ENCODE assay signal across 8 cellular contexts in genomic region chr10:7409045-7409731, GRCh38. TPM values are rescaled to one million over a fixed set of nuclear protein-coding genes. Genes with fewer than 3 reads are reported as not detected.
DNase-seq lines count a peak whose midpoint lies in the region; ATAC-seq and TF ChIP-seq lines count a peak whose summit lies in the region.

No MANE protein-coding gene starts in this region.

- H3K27ac ChIP-seq in dorsolateral prefrontal cortex (peak overlapping the region in 53 of 59 donors; percentile 56 to 93 (median 84)), substantia nigra (ENCODE audit: low read depth, low read length, poor library complexity, severe bottlenecking) (peak overlapping the region; percentile 80)

- peaks cover 8% of the 10 kb centered on the region for H3K4me1 ChIP-seq in mucosa of stomach (ENCODE audit: control insufficient read depth, insufficient read depth, low read length)

- H3K4me3 ChIP-seq in dorsolateral prefrontal cortex: peak overlapping the region; percentile 61 to 92 (median 79)
- no peak overlapping the region for H3K4me3 ChIP-seq in mucosa of stomach (ENCODE audit: low read length)

- H3K36me3 ChIP-seq in mucosa of stomach (ENCODE audit: control insufficient read depth, insufficient read depth, low read length): no peaks in the 10 kb centered on the region

- peak in 1 of 56 donors; percentile 5 for TF ChIP-seq CTCF in dorsolateral prefrontal cortex (IDR thresholded peaks at IDR 0.05 in 54 of 56, conservative IDR thresholded peaks at IDR 0.05 in 2 of 56; ENCODE audit: low read depth in 1 of 56, partially characterized antibody in 56 of 56)

- H3K27me3 ChIP-seq in dorsolateral prefrontal cortex: peaks cover 0 to 18% (median 0%) of the 10 kb centered on the region in 45 donors
- H3K27me3 ChIP-seq in mucosa of stomach (ENCODE audit: control insufficient read depth, insufficient read depth, low read length): peaks cover 63% of the 10 kb centered on the region

- H3K9me3 ChIP-seq in mucosa of stomach (ENCODE audit: control insufficient read depth, low read length): no peaks in the 10 kb centered on the region

- intact Hi-C loops in dorsolateral prefrontal cortex (cut with DNase I): loop anchor here (2.0 to 10.0 kb wide), 4 partner anchors 67 to 488 kb away; no protein-coding TSS in a partner anchor

- peak overlapping the region; percentile 53 for H3K9ac ChIP-seq in mucosa of stomach (ENCODE audit: low read length)

- peak; percentile 37 for ATAC-seq in HG03196 (IDR thresholded peaks at IDR 0.05; ENCODE audit: unreplicated experiment)
- no peak for ATAC-seq in HG03039 (IDR thresholded peaks at IDR 0.05; ENCODE audit: unreplicated experiment)

- peak; percentile 57 for DNase-seq in NK-92 treated with Interleukin-12 subunit alpha and Interleukin-12 subunit beta, amount 100 ng/mL, for 24 hours (lab: John Stamatoyannopoulos, UW)
- DNase-seq in NK-92 (lab: John Stamatoyannopoulos, UW; ENCODE audit: unreplicated experiment) (no peak), dorsolateral prefrontal cortex (peak in 5 of 10 donors; percentile 39 to 51 (median 42)), substantia nigra (lab: John Stamatoyannopoulos, UW) (peak in 30 of 49 donors; percentile 11 to 78 (median 52))
- peak; percentile 17 to 22 (median 20) for DNase-seq in activated CD4-positive, CD25-positive, alpha-beta regulatory T cell (lab: John Stamatoyannopoulos, UW)

RNA-seq across cellular contexts. Expression of gene SFMBT2, which starts 1.6 kb away (rescaled TPM):
- total RNA-seq in dorsolateral prefrontal cortex: 10 to 100 TPM; 14.7 to 38.1 (median 24.3) TPM
